In the genomic region with DNA sequence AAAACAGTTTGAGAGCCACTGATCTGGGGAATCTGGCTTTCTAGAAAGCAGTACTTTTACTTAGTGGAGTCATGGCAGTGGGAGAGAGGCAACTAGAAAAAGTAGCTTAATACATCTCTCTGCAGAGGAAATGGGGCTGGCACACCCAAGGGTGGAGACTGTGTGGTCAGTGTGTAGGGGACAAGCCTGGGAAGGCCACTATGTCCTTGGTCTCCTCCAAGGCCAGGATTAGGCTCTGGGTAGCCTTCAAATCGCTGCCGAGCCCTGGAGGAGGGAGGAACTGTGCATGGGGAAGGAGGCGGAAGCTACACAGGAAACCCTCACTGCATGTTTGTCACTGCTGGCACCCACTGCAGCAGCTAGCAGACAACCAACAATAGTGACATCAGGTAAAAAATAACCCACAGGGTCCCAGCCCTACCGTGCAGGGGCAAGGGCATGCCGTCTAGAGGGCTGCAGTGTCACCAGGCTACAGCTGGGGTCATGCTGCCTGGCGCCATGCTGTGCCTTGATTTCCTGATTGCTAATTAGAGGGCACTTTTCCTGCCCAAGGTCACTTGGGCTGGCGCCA, we compare ENCODE assay signal across 9 cellular contexts. TPM values are rescaled to one million over a fixed set of nuclear protein-coding genes. Genes with fewer than 3 reads are reported as not detected.
DNase-seq lines count a peak whose midpoint lies in the region; ATAC-seq and TF ChIP-seq lines count a peak whose summit lies in the region.
"Had no signal": no experiment of that assay in that cellular context is flagged by ENCODE, and none has a peak within 500 bp of the region (broad histone marks: within the 10 kb centered on the region; RNA-seq: fewer than 3 reads in every experiment).

No MANE protein-coding gene starts in this region.

- H3K4me1 ChIP-seq in lung (ENCODE audit: control insufficient read depth in 2 of 2, insufficient read depth in 2 of 2, low read length in 2 of 2) = peaks cover 0 to 11% of the 10 kb centered on the region in 2 donors

- peaks cover 0 to 1% of the 10 kb centered on the region in 2 donors for H3K36me3 Mint-ChIP-seq in CD14-positive monocyte

- H3K27me3 ChIP-seq in lung (ENCODE audit: control insufficient read depth, insufficient read depth) = no peaks in the 10 kb centered on the region
- H3K27me3 ChIP-seq: neutrophil had no signal

- intact Hi-C loops in CD14-positive monocyte (cut with micrococcal nuclease) = no loop called here

- no peaks in the 10 kb centered on the region for H3K36me3 ChIP-seq in lung (ENCODE audit: control insufficient read depth in 2 of 2, insufficient read depth in 2 of 2, low read length in 2 of 2)
- H3K36me3 ChIP-seq: neutrophil had no signal

- peak overlapping the region; percentile 50 to 90 for H3K4me3 Mint-ChIP-seq in CD14-positive monocyte

- peaks cover 37% of the 10 kb centered on the region for H3K4me1 Mint-ChIP-seq in CD14-positive monocyte

- DNase-seq in CD14-positive monocyte (ENCODE audit: low spot score) (no peak), NOMO-1 (lab: John Stamatoyannopoulos, UW; ENCODE audit: unreplicated experiment in 2 of 2) (peak; percentile 7 to 45), lung (ENCODE audit: low spot score) (peak; percentile 45), NCI-H510A (lab: John Stamatoyannopoulos, UW) (no peak), ureter (ENCODE audit: low spot score) (no peak), SW 1271 (lab: John Stamatoyannopoulos, UW) (no peak)
- peak; percentile 34 for DNase-seq in activated T-helper 9 cell treated with anti-CD3 and anti-CD28 coated beads, Interleukin-2, amount 50 U/mL, for 16 hours (ENCODE audit: low read depth)

- peak overlapping the region in 1 of 2 donors; percentile 48 for H3K27ac ChIP-seq in lung (ENCODE audit: low read depth in 1 of 2, low read length in 1 of 2)
- H3K27ac ChIP-seq: neutrophil had no signal

- no peak overlapping the region for H3K4me3 ChIP-seq in lung

- H3K27me3 Mint-ChIP-seq in CD14-positive monocyte (ENCODE audit: low read depth in 3 of 3) = peaks cover 3 to 6% (median 6%) of the 10 kb centered on the region in 3 donors

- H3K9me3 ChIP-seq in lung (ENCODE audit: control insufficient read depth in 2 of 2, insufficient read depth in 1 of 2, low read length in 1 of 2) = peaks cover 0 to 2% of the 10 kb centered on the region in 2 donors
- H3K9me3 ChIP-seq: neutrophil had no signal

- TF ChIP-seq CTCF in CD14-positive monocyte (IDR thresholded peaks at IDR 0.05) (no peak), lung (IDR thresholded peaks at IDR 0.05; ENCODE audit: control extremely low read depth, extremely low read depth) (no peak)

- ATAC-seq in lung (ENCODE audit: insufficient read depth, low FRiP score) (peak; percentile 39), HG02884 (IDR thresholded peaks at IDR 0.05; ENCODE audit: unreplicated experiment) (no peak)

- H3K27ac Mint-ChIP-seq in CD14-positive monocyte = peak overlapping the region in 6 of 7 donors; percentile 50 to 91 (median 70)

- peaks cover 0 to 11% (median 7%) of the 10 kb centered on the region in 7 donors for H3K9me3 Mint-ChIP-seq in CD14-positive monocyte

- WGBS in lung, 2 donors = 30 to 44% methylated on average over 7 of the region's 7 CpGs

RNA-seq across cellular contexts. Expression of a gene that starts 34.8 kb away (rescaled TPM):
- polyA plus RNA-seq in CD14-positive monocyte (under 1 TPM; 0.42 to 0.76 TPM), lung (10 to 100 TPM; 22.9 to 55.2 TPM)
- total RNA-seq in lung (100 to 1,000 TPM; 107 to 133 TPM), ureter (32.3 TPM)

Comparison
In these comparisons a context has a peak if more than half of its experiments do, and no peak if none do; other contexts are left out.
1. DNase-seq: peak in NOMO-1 (2 of 2), activated T-helper 9 cell treated with anti-CD3 and anti-CD28 coated beads, Interleukin-2, amount 50 U/mL, for 16 hours (single experiment) and lung (single experiment); none in CD14-positive monocyte (single experiment), NCI-H510A (single experiment), ureter (single experiment) and SW 1271 (0 of 2).